12 cellular contexts compared by ENCODE assay signal in genomic region chr13:33865945-33866344, GRCh38. TPM values are rescaled to one million over a fixed set of nuclear protein-coding genes. Genes with fewer than 3 reads are reported as not detected.
DNase-seq lines count a peak whose midpoint lies in the region; ATAC-seq, FAIRE-seq and TF ChIP-seq lines count a peak whose summit lies in the region.
"Had no signal": no experiment of that assay in that cellular context is flagged by ENCODE, and none has a peak within 500 bp of the region (broad histone marks: within the 10 kb centered on the region; RNA-seq: fewer than 3 reads in every experiment).

No MANE protein-coding gene starts in this region.

- 0 out of 4 replicates have a peak, but pooled peaks cover 0 to 2% of the 10 kb centered on the region in 2 experiments for H3K36me3 ChIP-seq in GM12878 (ENCODE audit: control insufficient read depth in 2 of 2, insufficient read depth in 2 of 2, low read length in 1 of 2)
- H3K36me3 ChIP-seq in PC-3 (ENCODE audit: low read depth, low read length), result no peaks in the 10 kb centered on the region

- H3K9ac ChIP-seq in GM12878 (ENCODE audit: control insufficient read depth, insufficient read depth, low read length) (no peak overlapping the region), PC-3 (ENCODE audit: low read length) (no peak overlapping the region)

- H3K9me3 ChIP-seq in GM12878 (replicated peaks; ENCODE audit: control insufficient read depth, insufficient read depth, low read length), result no peaks in the 10 kb centered on the region; the same call in 2 of the 3 replicates
- no peaks in the 10 kb centered on the region for H3K9me3 ChIP-seq in PC-3 (ENCODE audit: low read length)

- BruUV-seq in GM12878 (replicated peaks; lab: Mats Ljungman, UMichigan), result no TSS peak
- BruUV-seq in PC-3 (replicated peaks; lab: Mats Ljungman, UMichigan), result no TSS peak

- DNase-seq in GM12878 (ENCODE audit: low read depth, low spot score), result peak; percentile 37
- DNase-seq in mesenteric fat pad (ENCODE audit: low spot score), result no peak
- DNase-seq in NCI-H446 treated with DMSO at 0.1 percent for 48 hours (lab: John Stamatoyannopoulos, UW), result no peak
- DNase-seq in PC-3, result no peak
- DNase-seq in left lobe of liver (ENCODE audit: low spot score), result no peak
- DNase-seq: activated naive CD4-positive, alpha-beta T cell treated with Interleukin-2 at 50 U/mL for 16 hours; NCI-H2029; stimulated activated naive CD4-positive, alpha-beta T cell treated with Interleukin-2 at 50 U/mL for 16 hours had no signal

- H3K4me2 ChIP-seq in GM12878 (ENCODE audit: control insufficient read depth, insufficient read depth) (no peak overlapping the region), PC-3 (ENCODE audit: low read length) (no peak overlapping the region)

- TF ChIP-seq CTCF in GM12878 (IDR thresholded peaks at IDR 0.05 in 2 of 3, conservative IDR thresholded peaks at IDR 0.05 in 1 of 3; ENCODE audit: control insufficient read depth in 2 of 3, extremely low read depth in 1 of 3, insufficient read depth in 1 of 3, low read depth in 3 of 3, low read length in 3 of 3), result no peak
- TF ChIP-seq CTCF in PC-3 (conservative IDR thresholded peaks at IDR 0.05; ENCODE audit: low read depth, low read length), result no peak

- H3K79me2 ChIP-seq in GM12878 (ENCODE audit: control insufficient read depth, insufficient read depth, low read length) (no peaks in the 10 kb centered on the region), PC-3 (ENCODE audit: low read length) (no peaks in the 10 kb centered on the region)

- H3K9me2 ChIP-seq in PC-3 (replicated peaks; ENCODE audit: low read length), result no peaks in the 10 kb centered on the region

- CTCF ChIA-PET in GM12878 (lab: Yijun Ruan, JAX), result interaction anchor here (1.3 to 1.7 kb wide), 2 partner anchors 24 to 65 kb away, joined by 3 to 4 read pairs; no protein-coding TSS in a partner anchor
- CTCF ChIA-PET in PC-3 (lab: Charles Lee), result no interaction called here

- SMC1A ChIA-PET in GM12878 (lab: Charles Lee; ENCODE audit: uncharacterized antibody, unreplicated experiment), result interaction anchor here (0.7 to 3.4 kb wide), 2 partner anchors 68 to 137 kb away, joined by 3 to 7 read pairs; no protein-coding TSS in a partner anchor

- POLR2A ChIA-PET in GM12878 (lab: Charles Lee), result no interaction called here
- POLR2A ChIA-PET in PC-3 (lab: Charles Lee; ENCODE audit: unreplicated experiment), result no interaction called here

- TF ChIP-seq RAD21 in GM12878 (IDR thresholded peaks at IDR 0.05; ENCODE audit: insufficient read depth, low read depth, low read length), result no peak

- no peaks in the 10 kb centered on the region for H3K4me1 ChIP-seq in GM12878 (ENCODE audit: control insufficient read depth, insufficient read depth, low read length)
- H3K4me1 ChIP-seq in PC-3 (ENCODE audit: insufficient read depth, low read length), result no peaks in the 10 kb centered on the region

- H2AFZ ChIP-seq in GM12878 (ENCODE audit: control insufficient read depth, low read depth, low read length) (no peak overlapping the region), PC-3 (ENCODE audit: low read length) (no peak overlapping the region)

- H3K27me3 ChIP-seq in GM12878 (replicated peaks in 1 of 2; ENCODE audit: control insufficient read depth in 2 of 2, insufficient read depth in 2 of 2, low read length in 1 of 2), result no peaks in the 10 kb centered on the region
- no peaks in the 10 kb centered on the region for H3K27me3 ChIP-seq in PC-3 (ENCODE audit: low read length)

- RAD21 ChIA-PET in GM12878 (lab: Charles Lee; ENCODE audit: unreplicated experiment), result no interaction called here

- no peaks in the 10 kb centered on the region for H4K20me1 ChIP-seq in GM12878 (ENCODE audit: control insufficient read depth, insufficient read depth)
- no peaks in the 10 kb centered on the region for H4K20me1 ChIP-seq in PC-3 (ENCODE audit: low read length)

- ATAC-seq in GM18508 (IDR thresholded peaks at IDR 0.05; ENCODE audit: insufficient read depth, unreplicated experiment), result peak; percentile 89
- peak; percentile 70 for ATAC-seq in GM21381 (IDR thresholded peaks at IDR 0.05; ENCODE audit: unreplicated experiment)
- peak; percentile 87 for ATAC-seq in HG02981 (IDR thresholded peaks at IDR 0.05; ENCODE audit: unreplicated experiment)
- ATAC-seq in GM12878, result peak; percentile 99
- ATAC-seq in PC-3, result no peak
- ATAC-seq in left lobe of liver, result no peak
- ATAC-seq: K562 had no signal

- TF ChIP-seq POLR2A in GM12878 (IDR thresholded peaks at IDR 0.05; ENCODE audit: low read depth, low read length), result no peak

- H3K27ac ChIP-seq in GM12878 (ENCODE audit: control insufficient read depth, insufficient read depth) (no peak overlapping the region), PC-3 (ENCODE audit: low read length) (no peak overlapping the region)

- in situ Hi-C loops in GM12878 (cut with MboI), result no loop called here

- no peak for TF ChIP-seq EP300 in GM12878 (IDR thresholded peaks at IDR 0.05; ENCODE audit: borderline replicate concordance in 1 of 2, control insufficient read depth in 1 of 2, low read depth in 2 of 2, low read length in 2 of 2)

- no peaks in the 10 kb centered on the region for H3F3A ChIP-seq in PC-3 (ENCODE audit: low read length, unreplicated experiment)

- intact Hi-C loops in GM12878 (cut with micrococcal nuclease; ENCODE audit: unreplicated experiment), result no loop called here
- intact Hi-C loops in PC-3 (cut with micrococcal nuclease), result no loop called here

- no peak overlapping the region for H3K4me3 ChIP-seq in GM12878
- no peak overlapping the region for H3K4me3 ChIP-seq in PC-3 (ENCODE audit: low read length)
- H3K4me3 ChIP-seq: K562 had no signal

- FAIRE-seq in GM12878 (lab: Jason Lieb, UNC), result no peak
- FAIRE-seq: K562 had no signal

- WGBS in GM12878 (ENCODE audit: insufficient coverage, insufficient replicate concordance, low lambda C conversion rate, missing lambda C conversion rate), result 9% methylated on average over 4 of the region's 4 CpGs

TF ChIP-seq in GM12878, 131 proteins besides CTCF, POLR2A, EP300 and RAD21:
- TF ChIP-seq NKRF (conservative IDR thresholded peaks at IDR 0.05) (no peak), IKZF2 (IDR thresholded peaks at IDR 0.05) (0 out of 4 replicates have a peak, but pooled peaks of 1 of the 2 experiments have one; percentile 17), PAX5 (IDR thresholded peaks at IDR 0.05; ENCODE audit: borderline replicate concordance, low read depth, low read length) (peak; percentile 91)

RNA-seq across cellular contexts. Expression of gene RFC3, which starts 48.0 kb away (rescaled TPM):
- total RNA-seq in GM12878 (2013; cell fraction: nucleolus; rRNA removed), result 176 and 178 TPM in 2 replicates
- 57.6 and 63.9 TPM in 2 replicates for total RNA-seq in GM12878 (2014; rRNA removed)
- total RNA-seq in GM12878 (2014; rRNA removed; fragmentation: Illumina TruSeq; extraction: Trizol), result 69.7 and 73.7 TPM in 2 replicates
- total RNA-seq in GM12878 (2021), result 58.8 and 62.6 TPM in 2 replicates
- 17.8 TPM for polyA plus RNA-seq in GM12878 (2011; ENCODE audit: low read depth)
- 69.9 and 97.1 TPM in 2 replicates for polyA plus RNA-seq in GM12878 (2011; rRNA removed)
- 30.3 and 34.6 TPM in 2 replicates for polyA plus RNA-seq in GM12878 (2011; cell fraction: cytosol; rRNA removed)
- polyA plus RNA-seq in GM12878 (2011; cell fraction: nucleus; rRNA removed), result 51.6 and 62.2 TPM in 2 replicates
- polyA plus RNA-seq in GM12878 (2012), result 22.6 and 27.4 TPM in 2 replicates
- 89.5 and 108 TPM in 2 replicates for polyA plus RNA-seq in GM12878 (2014; fragmentation: Illumina TruSeq; extraction: Trizol)
- polyA plus RNA-seq in GM12878 (2014; fragmentation: Nextera tagmentation; extraction: Ambion mirVana), result 10 to 100 TPM; 88.9 to 95.9 TPM
- polyA plus RNA-seq in GM12878 (2014; rRNA removed), result 51.3 and 59.1 TPM in 2 replicates
- 10 to 100 TPM; 95.7 to 98.9 TPM for polyA plus RNA-seq in GM12878 (2016; fragmentation: Nextera tagmentation; extraction: Ambion mirVana)
- polyA minus RNA-seq in GM12878 (2011; rRNA and poly(A)+ RNA removed), result 40.8 and 56.7 TPM in 2 replicates
- 15.4 and 19.1 TPM in 2 replicates for polyA minus RNA-seq in GM12878 (2011; cell fraction: cytosol; rRNA and poly(A)+ RNA removed)
- 111 and 156 TPM in 2 replicates for polyA minus RNA-seq in GM12878 (2011; cell fraction: nucleus; rRNA and poly(A)+ RNA removed)
- 4.7 TPM for total RNA-seq in mesenteric fat pad
- total RNA-seq in PC-3 (2014; rRNA removed), result 30.3 and 32.2 TPM in 2 replicates
- 2.2 TPM for total RNA-seq in left lobe of liver

Comparison
In these comparisons a context has a peak if more than half of its experiments do, and no peak if none do; other contexts are left out.
1. ATAC-seq: peak in GM18508 (single experiment), GM21381 (single experiment), HG02981 (single experiment) and GM12878 (single experiment); none in PC-3 (single experiment) and left lobe of liver (single experiment).